ENCODE assay signal across 23 cellular contexts in genomic region chr1:5664906-5665875, GRCh38.
A peak's percentile ranks its signal among the peaks of the same experiment; 100 is the strongest.
DNase-seq lines count a peak whose midpoint lies in the region; TF ChIP-seq lines count a peak whose summit lies in the region.
"Had no signal": no experiment of that assay in that cellular context is flagged by ENCODE, and none has a peak within 500 bp of the region (broad histone marks: within the 10 kb centered on the region; RNA-seq: fewer than 3 reads in every experiment).

No MANE protein-coding gene starts in this region.

- H3K9ac ChIP-seq in BLaER1 (no peak overlapping the region), endodermal cell (ENCODE audit: extremely low read depth, low read length, poor library complexity, severe bottlenecking) (no peak overlapping the region)
- H3K9ac ChIP-seq: KMS-11 had no signal

- H3K4me3 ChIP-seq in BLaER1 (no peak overlapping the region), endodermal cell (ENCODE audit: low read length) (no peak overlapping the region), left ventricle myocardium inferior (no peak overlapping the region)
- H3K4me3 ChIP-seq: A549, PC-9, SJCRH30 had no signal

- no peaks in the 10 kb centered on the region for H3K27me3 ChIP-seq in BLaER1
- no peaks in the 10 kb centered on the region for H3K27me3 ChIP-seq in endodermal cell (ENCODE audit: control insufficient read depth, insufficient read depth, low read length, poor library complexity, severe bottlenecking)
- H3K27me3 ChIP-seq in left ventricle myocardium inferior (ENCODE audit: low read depth): peaks cover 37% of the 10 kb centered on the region

- WGBS in endodermal cell (ENCODE audit: insufficient coverage in 1 of 2, insufficient read length in 1 of 2), 2 experiments: 87 to 92% methylated on average over 8 to 10 of the region's 10 CpGs

- H4K20me1 ChIP-seq in BLaER1: no peaks in the 10 kb centered on the region

- peaks cover 31% of the 10 kb centered on the region for H3K9me3 Mint-ChIP-seq in endodermal cell

- peaks cover 3% of the 10 kb centered on the region for H3K27me3 Mint-ChIP-seq in endodermal cell (ENCODE audit: insufficient read depth)

- H3K9me3 ChIP-seq in BLaER1: peaks cover 34% of the 10 kb centered on the region
- no peaks in the 10 kb centered on the region for H3K9me3 ChIP-seq in endodermal cell (ENCODE audit: control insufficient read depth, low read length)
- H3K9me3 ChIP-seq in left ventricle myocardium inferior (replicated peaks): peaks cover 4% of the 10 kb centered on the region
- H3K9me3 ChIP-seq: A549, SJCRH30 had no signal

- peak; percentile 85 for DNase-seq in ELF-1 (ENCODE audit: low read depth, low spot score)
- DNase-seq in endodermal cell: peak; percentile 37
- DNase-seq in mesenteric fat pad (ENCODE audit: low spot score): peak; percentile 41
- no peak for DNase-seq in COLO668 (lab: John Stamatoyannopoulos, UW; ENCODE audit: unreplicated experiment)
- DNase-seq in glomerular visceral epithelial cell (ENCODE audit: extremely low spot score): no peak
- DNase-seq in left ventricle myocardium inferior: no peak
- DNase-seq: AML-193; Calu3; CD8-positive, alpha-beta memory T cell; DND-41; NCI-H1048; NCI-H1417; NCI-H1694; NCI-H2029 treated with DMSO at 0.1 percent for 48 hours; NCI-H446 treated with DMSO at 0.1 percent for 48 hours; NCI-H526 treated with DMSO at 0.1 percent for 48 hours; PC-9; SJCRH30 had no signal

- H3K4me2 ChIP-seq in BLaER1: peak overlapping the region; percentile 47
- H3K4me2 ChIP-seq: A549, KMS-11, PC-9 had no signal

- no peak overlapping the region for H3K4me3 Mint-ChIP-seq in endodermal cell
- H3K4me3 Mint-ChIP-seq: IgD-negative memory B cell had no signal

- H3K4me1 ChIP-seq in BLaER1: peaks cover 69% of the 10 kb centered on the region
- no peaks in the 10 kb centered on the region for H3K4me1 ChIP-seq in endodermal cell (ENCODE audit: control insufficient read depth, insufficient read depth, low read length)
- peaks cover 17% of the 10 kb centered on the region for H3K4me1 ChIP-seq in left ventricle myocardium inferior
- H3K4me1 ChIP-seq: A549, SJCRH30 had no signal

- intact Hi-C loops in left ventricle myocardium inferior (cut with micrococcal nuclease): no loop called here

- H3K27ac Mint-ChIP-seq in endodermal cell: no peak overlapping the region
- H3K27ac Mint-ChIP-seq: IgD-negative memory B cell had no signal

- H3K27ac ChIP-seq in BLaER1 (peak overlapping the region; percentile 46; the same call in 1 of the 2 replicates), endodermal cell (ENCODE audit: low read depth, low read length) (no peak overlapping the region), left ventricle myocardium inferior (replicated peaks) (no peak overlapping the region)
- H3K27ac ChIP-seq: A549, C4-2B, KMS-11, PC-9, SJCRH30 had no signal

- TF ChIP-seq CTCF in endodermal cell (conservative IDR thresholded peaks at IDR 0.05) (no peak), left ventricle myocardium inferior (IDR thresholded peaks at IDR 0.05; ENCODE audit: borderline replicate concordance) (no peak)

- H3K36me3 ChIP-seq in BLaER1 (no peaks in the 10 kb centered on the region), endodermal cell (ENCODE audit: control insufficient read depth, insufficient read depth, low read length) (no peaks in the 10 kb centered on the region), left ventricle myocardium inferior (no peaks in the 10 kb centered on the region)
- H3K36me3 ChIP-seq: SJCRH30 had no signal

- H3K4me1 Mint-ChIP-seq in endodermal cell: no peaks in the 10 kb centered on the region
- H3K4me1 Mint-ChIP-seq: IgD-negative memory B cell had no signal

- no peaks in the 10 kb centered on the region for H3K36me3 Mint-ChIP-seq in endodermal cell (ENCODE audit: low read depth)
- H3K36me3 Mint-ChIP-seq: CD8-positive, alpha-beta memory T cell had no signal

Comparison
In these comparisons a context has a peak if more than half of its experiments do, and no peak if none do; other contexts are left out.
1. DNase-seq: peak in ELF-1 (single experiment), endodermal cell (single experiment) and mesenteric fat pad (single experiment); none in COLO668 (single experiment), glomerular visceral epithelial cell (single experiment) and left ventricle myocardium inferior (single experiment).